In the genomic region with DNA sequence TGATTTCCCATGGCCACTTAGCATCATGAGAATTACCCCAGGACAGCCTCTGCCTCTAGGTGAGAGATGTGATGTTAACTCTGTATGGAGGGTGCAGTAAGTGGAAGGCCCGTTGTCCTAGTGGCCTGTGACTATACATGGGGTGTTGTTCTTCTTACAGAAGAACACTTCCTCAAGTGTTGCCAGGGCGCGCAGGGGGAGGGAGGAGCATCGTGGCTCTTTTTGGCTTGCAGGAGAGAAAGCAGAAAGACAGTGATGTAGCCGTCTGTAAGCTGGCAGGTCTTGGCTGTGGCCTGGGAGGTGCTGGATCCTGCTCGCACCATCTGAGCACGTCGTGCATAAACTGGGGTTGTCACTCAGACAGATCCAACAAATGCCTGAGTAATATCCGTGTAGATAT, we compare ENCODE assay signal across 23 cellular contexts.
"Had no signal": no experiment of that assay in that cellular context is flagged by ENCODE, and none has a peak within 500 bp of the region (broad histone marks: within the 10 kb centered on the region; RNA-seq: fewer than 3 reads in every experiment).

No MANE protein-coding gene starts in this region.

- ATAC-seq: activated CD4-positive, CD25-positive, alpha-beta regulatory T cell treated with anti-CD3 and anti-CD28 coated beads, Interleukin-2, amount 50 U/mL, for 24 hours; esophagus mucosa; foreskin keratinocyte; heart right ventricle; natural killer cell; right lobe of liver had no signal

- DNase-seq: activated CD4-positive, alpha-beta T cell treated with anti-CD3 and anti-CD28 coated beads for 48 hours; activated CD4-positive, alpha-beta T cell treated with anti-CD3 and anti-CD28 coated beads, Interleukin-2, amount 50 U/mL, for 48 hours; activated CD8-positive, alpha-beta memory T cell treated with anti-CD3 and anti-CD28 coated beads for 24 hours; activated gamma-delta T cell treated with Interleukin-2 at 50 U/mL for 16 hours; adrenal gland; foreskin keratinocyte; heart right ventricle; natural killer cell; ovary; right lobe of liver; stimulated activated CD4-positive, alpha-beta T cell treated with anti-CD3 and anti-CD28 coated beads, Interleukin-2, amount 100 ng/mL, for 48 hours; stimulated activated naive CD4-positive, alpha-beta T cell treated with Interleukin-2 at 50 U/mL for 16 hours; T-helper 9 cell; WERI-Rb-1 had no signal

- H3K9me3 Mint-ChIP-seq: activated naive CD4-positive, alpha-beta T cell treated with anti-CD3 and anti-CD28 coated beads, Interleukin-2, amount 50 U/mL, for 24 hours; mesothelial cell of epicardium had no signal

- H3K4me1 Mint-ChIP-seq: activated naive CD4-positive, alpha-beta T cell treated with anti-CD3 and anti-CD28 coated beads, Interleukin-2, amount 50 U/mL, for 24 hours; mesothelial cell of epicardium had no signal

- H3K4me3 Mint-ChIP-seq: activated naive CD4-positive, alpha-beta T cell treated with anti-CD3 and anti-CD28 coated beads, Interleukin-2, amount 50 U/mL, for 24 hours; brain; mesothelial cell of epicardium; natural killer cell had no signal

- H3K27me3 Mint-ChIP-seq: activated naive CD4-positive, alpha-beta T cell treated with anti-CD3 and anti-CD28 coated beads, Interleukin-2, amount 50 U/mL, for 24 hours; brain; progenitor cell of endocrine pancreas had no signal

- H3K27me3 ChIP-seq: adrenal gland, ascending aorta, foreskin keratinocyte, heart right ventricle, neutrophil, ovary, right lobe of liver, tibial nerve had no signal

- H3K4me3 ChIP-seq: adrenal gland, ascending aorta, heart right ventricle, ovary, right lobe of liver, tibial nerve had no signal

- H3K27ac ChIP-seq: adrenal gland, ascending aorta, foreskin keratinocyte, heart right ventricle, neutrophil, ovary, right lobe of liver, tibial nerve, WERI-Rb-1 had no signal

- H3K9me3 ChIP-seq: adrenal gland, ascending aorta, heart right ventricle, neutrophil, ovary, right lobe of liver, tibial nerve had no signal

- H3K36me3 ChIP-seq: ovary had no signal

- H3K4me1 ChIP-seq: adrenal gland, ascending aorta, foreskin keratinocyte, heart right ventricle, right lobe of liver, tibial nerve had no signal

- H3K27ac Mint-ChIP-seq: activated naive CD4-positive, alpha-beta T cell treated with anti-CD3 and anti-CD28 coated beads, Interleukin-2, amount 50 U/mL, for 24 hours; natural killer cell; progenitor cell of endocrine pancreas had no signal
